8 cellular contexts compared by ENCODE assay signal in the genomic region with DNA sequence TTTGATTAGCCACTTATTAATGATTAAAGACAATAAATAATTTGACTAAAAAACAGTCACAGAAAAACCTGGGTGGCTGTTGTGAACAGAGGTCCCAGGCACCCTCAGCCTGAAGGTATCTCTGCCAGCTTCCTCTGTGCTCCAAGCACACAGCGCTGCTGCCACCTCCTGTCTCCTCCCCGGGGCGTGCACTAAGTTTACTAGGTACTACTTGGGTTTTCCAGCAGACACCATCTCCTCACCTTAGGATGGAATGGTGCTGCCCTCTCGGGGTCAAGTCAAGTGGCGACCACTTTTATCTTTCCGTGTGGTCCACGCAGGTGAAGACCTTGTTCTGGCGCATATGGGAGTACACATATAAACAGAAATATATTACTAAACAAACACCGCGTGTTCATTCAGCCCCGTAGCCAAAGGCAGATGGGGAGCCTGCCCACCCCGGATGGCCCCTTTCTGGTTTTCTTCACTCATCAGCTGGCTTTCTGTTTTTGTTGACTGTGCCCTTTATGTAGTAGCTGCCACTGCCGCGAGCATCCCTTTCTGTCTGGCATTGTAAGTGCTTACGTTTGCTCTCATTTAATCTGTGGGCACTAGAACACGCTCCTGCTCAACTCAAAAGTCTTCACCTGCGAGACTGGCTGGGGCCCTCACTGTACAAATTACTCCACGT.
DNase-seq lines count a peak whose midpoint lies in the region; ATAC-seq and TF ChIP-seq lines count a peak whose summit lies in the region.

No MANE protein-coding gene starts in this region.

- peak overlapping the region in 1 of 2 donors; percentile 67 for H3K27ac Mint-ChIP-seq in activated naive CD4-positive, alpha-beta T cell treated with anti-CD3 and anti-CD28 coated beads, Interleukin-2, amount 50 U/mL, for 72 hours

- WGBS in tibial nerve, 2 donors = 70 to 79% methylated on average over 18 of the region's 18 CpGs

- H3K4me3 ChIP-seq in kidney epithelial cell (ENCODE audit: low read depth, low read length) (no peak overlapping the region), tibial nerve (no peak overlapping the region), vagina (no peak overlapping the region)

- H3K36me3 ChIP-seq in kidney epithelial cell (ENCODE audit: control insufficient read depth, insufficient read depth, low read length) (no peaks in the 10 kb centered on the region), tibial nerve (peaks cover 0 to 31% (median 0%) of the 10 kb centered on the region in 3 donors), vagina (peaks cover 0 to 8% of the 10 kb centered on the region in 2 donors)

- intact Hi-C loops in vagina (cut with DNase I) = no loop called here

- TF ChIP-seq EP300 in tibial nerve (IDR thresholded peaks at IDR 0.05) = no peak

- peaks cover 0 to 14% (median 7%) of the 10 kb centered on the region in 4 donors for H3K4me1 ChIP-seq in tibial nerve
- no peaks in the 10 kb centered on the region for H3K4me1 ChIP-seq in vagina

- H3K27me3 ChIP-seq in kidney epithelial cell (ENCODE audit: control insufficient read depth, insufficient read depth, low read length) (no peaks in the 10 kb centered on the region), tibial nerve (no peaks in the 10 kb centered on the region), vagina (no peaks in the 10 kb centered on the region)

- TF ChIP-seq POLR2A in tibial nerve (IDR thresholded peaks at IDR 0.05) (no peak), vagina (IDR thresholded peaks at IDR 0.05) (no peak)

- DNase-seq in ELR (ENCODE audit: low read depth) = peak; percentile 10
- peak; percentile 23 for DNase-seq in NCI-H1105 treated with DMSO at 0.1 percent for 48 hours (lab: John Stamatoyannopoulos, UW)
- no peak for DNase-seq in activated naive CD4-positive, alpha-beta T cell treated with anti-CD3 and anti-CD28 coated beads, Interleukin-2, amount 50 U/mL, for 72 hours (ENCODE audit: low spot score in 2 of 2)
- no peak for DNase-seq in kidney epithelial cell (ENCODE audit: low read depth)
- no peak for DNase-seq in tibial nerve (ENCODE audit: low spot score in 2 of 2)
- no peak for DNase-seq in NCI-H1048 (lab: John Stamatoyannopoulos, UW)
- DNase-seq in epidermal melanocyte (ENCODE audit: insufficient read length, low spot score) = no peak
- no peak for DNase-seq in vagina (ENCODE audit: extremely low spot score in 2 of 2)

- ATAC-seq in activated naive CD4-positive, alpha-beta T cell treated with anti-CD3 and anti-CD28 coated beads, Interleukin-2, amount 50 U/mL, for 72 hours = peak; percentile 36 to 51

- H3K9me3 ChIP-seq in tibial nerve (no peaks in the 10 kb centered on the region), vagina (no peaks in the 10 kb centered on the region)

- no peaks in the 10 kb centered on the region for H3K9me3 Mint-ChIP-seq in activated naive CD4-positive, alpha-beta T cell treated with anti-CD3 and anti-CD28 coated beads, Interleukin-2, amount 50 U/mL, for 72 hours

- no peak overlapping the region for H3K27ac ChIP-seq in tibial nerve
- H3K27ac ChIP-seq in vagina = no peak overlapping the region

- peak; percentile 27 for TF ChIP-seq CTCF in kidney epithelial cell (IDR thresholded peaks at IDR 0.05; ENCODE audit: insufficient read depth, low read length, poor library complexity, severe bottlenecking)
- TF ChIP-seq CTCF in tibial nerve (IDR thresholded peaks at IDR 0.05) = peak in 2 of 5 experiments; percentile 5 to 15
- TF ChIP-seq CTCF in vagina (IDR thresholded peaks at IDR 0.05) = no peak

- H3K36me3 Mint-ChIP-seq in activated naive CD4-positive, alpha-beta T cell treated with anti-CD3 and anti-CD28 coated beads, Interleukin-2, amount 50 U/mL, for 72 hours = peaks cover 0 to 10% of the 10 kb centered on the region in 2 donors

Comparison
In these comparisons a context has a peak if more than half of its experiments do, and no peak if none do; other contexts are left out.
1. DNase-seq: peak in ELR (single experiment) and NCI-H1105 treated with DMSO at 0.1 percent for 48 hours (single experiment); none in activated naive CD4-positive, alpha-beta T cell treated with anti-CD3 and anti-CD28 coated beads, Interleukin-2, amount 50 U/mL, for 72 hours (0 of 2), kidney epithelial cell (single experiment), tibial nerve (0 of 2), NCI-H1048 (single experiment), epidermal melanocyte (single experiment) and vagina (0 of 2).